ENCODE assay signal across 1 cellular context in genomic region chr2:157905092-157905491, GRCh38.
TF ChIP-seq lines count a peak whose summit lies in the region.

No MANE protein-coding gene starts in this region.

TF ChIP-seq in HepG2, 621 proteins besides CTCF, POLR2A, EP300 and RAD21:
- TF ChIP-seq STAG1 (CRISPR knock-in tag; IDR thresholded peaks at IDR 0.05), result peak; percentile 39
- TF ChIP-seq NR2F6 (IDR thresholded peaks at IDR 0.05), result no peak
- peak; percentile 36; the same call in 1 of the 2 replicates for TF ChIP-seq NR2F6 (CRISPR knock-in tag; IDR thresholded peaks at IDR 0.05)
- no peak for TF ChIP-seq ZNF607 (CRISPR knock-in tag; IDR thresholded peaks at IDR 0.05; ENCODE audit: borderline replicate concordance)
TF ChIP-seq in HepG2: peak in this region for 2.
